In genomic region chr22:46097268-46097900, GRCh38 we compare ENCODE assay signal across 19 cellular contexts. TPM values are rescaled to one million over a fixed set of nuclear protein-coding genes. Genes with fewer than 3 reads are reported as not detected.
DNase-seq lines count a peak whose midpoint lies in the region; TF ChIP-seq lines count a peak whose summit lies in the region.
"Had no signal": no experiment of that assay in that cellular context is flagged by ENCODE, and none has a peak within 500 bp of the region (broad histone marks: within the 10 kb centered on the region; RNA-seq: fewer than 3 reads in every experiment).

No MANE protein-coding gene starts in this region.

- WGBS in GM23248 (ENCODE audit: low coverage in 1 of 2, low lambda C conversion rate in 2 of 2, missing lambda C conversion rate in 2 of 2), 2 experiments = 73 to 75% methylated on average over 11 to 13 of the region's 13 CpGs
- 90% methylated on average over 12 of the region's 13 CpGs for WGBS in mesenchymal stem cell

- H3K18ac ChIP-seq in mesenchymal stem cell (ENCODE audit: low read depth in 1 of 2, low read length in 2 of 2) = no peak overlapping the region

- peak overlapping the region; percentile 44 for H3K9ac ChIP-seq in GM23248
- peak overlapping the region; percentile 44 for H3K9ac ChIP-seq in mesenchymal stem cell (ENCODE audit: low read length)

- H3K36me3 ChIP-seq in GM23248 (ENCODE audit: low read depth) (peaks cover 27% of the 10 kb centered on the region), mesenchymal stem cell (ENCODE audit: control insufficient read depth in 1 of 2, insufficient read depth in 2 of 2, low read depth in 1 of 2, low read length in 2 of 2) (peaks cover 81% of the 10 kb centered on the region in 2 experiments)

- DNase-seq in GM23248 (no peak), mesenchymal stem cell (no peak), SKM-1 (lab: John Stamatoyannopoulos, UW; ENCODE audit: unreplicated experiment) (no peak)
- no peak for DNase-seq in activated CD4-positive, alpha-beta T cell treated with anti-CD3 and anti-CD28 coated beads for 4 hours
- no peak for DNase-seq in activated CD8-positive, alpha-beta memory T cell treated with anti-CD3 and anti-CD28 coated beads, Interleukin-2, amount 50 U/mL, for 48 hours
- DNase-seq in activated T-helper 2 cell treated with anti-CD3 and anti-CD28 coated beads, Interferon-gamma antibody, Interleukin-2, Interleukin-4, amounts not matched to agents 10 μg/mL and 5 μg/mL and 100 μg/mL, durations not matched to agents 14 hours and 24 hours and 36 hours (ENCODE audit: low spot score) = no peak
- DNase-seq: activated CD8-positive, alpha-beta T cell treated with anti-CD3 and anti-CD28 coated beads, Interleukin-2, amount 10 ng/mL, durations not matched to agents 7 days and 5 days; AML-193; amygdala; DMS 273 treated with DMSO at 0.1 percent for 48 hours; left ventricle myocardium superior; NCI-H2107; NCI-H526 treated with DMSO at 0.1 percent for 48 hours; PC-9; T-cell had no signal

- H3K27me3 ChIP-seq in GM23248 (replicated peaks; ENCODE audit: insufficient read depth) = no peaks in the 10 kb centered on the region
- H3K27me3 ChIP-seq in mesenchymal stem cell (ENCODE audit: control insufficient read depth in 1 of 2, insufficient read depth in 1 of 2, low read length in 2 of 2) = no peaks in the 10 kb centered on the region

- H4K8ac ChIP-seq in mesenchymal stem cell (ENCODE audit: low read length) = no peak overlapping the region

- H3K79me1 ChIP-seq in mesenchymal stem cell (replicated peaks; ENCODE audit: low read length, poor library complexity, severe bottlenecking) = peaks cover 42% of the 10 kb centered on the region

- peaks cover 100% of the 10 kb centered on the region for H3K79me2 ChIP-seq in GM23248 (ENCODE audit: insufficient read depth)

- no peak overlapping the region for H3K4ac ChIP-seq in mesenchymal stem cell (ENCODE audit: low read depth in 1 of 2, low read length in 2 of 2)

- no peak overlapping the region for H3K4me2 ChIP-seq in GM23248 (ENCODE audit: unreplicated experiment)
- no peak overlapping the region for H3K4me2 ChIP-seq in mesenchymal stem cell (ENCODE audit: low read length, poor library complexity, severe bottlenecking)
- H3K4me2 ChIP-seq: PC-9 had no signal

- H3F3A ChIP-seq in GM23248 (ENCODE audit: insufficient read depth) = peaks cover 76% of the 10 kb centered on the region

- H3K9me3 Mint-ChIP-seq in brain = no peaks in the 10 kb centered on the region
- H3K9me3 Mint-ChIP-seq in activated T-helper 2 cell treated with anti-CD3 and anti-CD28 coated beads, Interferon-gamma antibody, Interleukin-2, Interleukin-4, amounts not matched to agents 10 μg/mL and 5 μg/mL and 100 μg/mL, durations not matched to agents 14 hours and 24 hours and 36 hours = no peaks in the 10 kb centered on the region
- H3K9me3 Mint-ChIP-seq: activated T-helper 17 cell treated with anti-CD3 and anti-CD28 coated beads, Interleukin-2, amount 50 U/mL, for 72 hours; IgD-negative memory B cell; T-cell had no signal

- H3K27ac Mint-ChIP-seq in brain = peak overlapping the region in 3 of 5 experiments; percentile 22 to 81 (median 57)
- H3K27ac Mint-ChIP-seq in activated T-helper 2 cell treated with anti-CD3 and anti-CD28 coated beads, Interferon-gamma antibody, Interleukin-2, Interleukin-4, amounts not matched to agents 10 μg/mL and 5 μg/mL and 100 μg/mL, durations not matched to agents 14 hours and 24 hours and 36 hours = no peak overlapping the region
- H3K27ac Mint-ChIP-seq: activated CD8-positive, alpha-beta T cell treated with anti-CD3 and anti-CD28 coated beads, Interleukin-2, amount 10 ng/mL, durations not matched to agents 7 days and 5 days; activated T-helper 17 cell treated with anti-CD3 and anti-CD28 coated beads, Interleukin-2, amount 50 U/mL, for 72 hours; IgD-negative memory B cell had no signal

- no peak overlapping the region for H2BK5ac ChIP-seq in mesenchymal stem cell (ENCODE audit: low read depth, low read length, poor library complexity, severe bottlenecking)

- no peaks in the 10 kb centered on the region for H3K36me3 Mint-ChIP-seq in brain
- H3K36me3 Mint-ChIP-seq in activated T-helper 2 cell treated with anti-CD3 and anti-CD28 coated beads, Interferon-gamma antibody, Interleukin-2, Interleukin-4, amounts not matched to agents 10 μg/mL and 5 μg/mL and 100 μg/mL, durations not matched to agents 14 hours and 24 hours and 36 hours (ENCODE audit: low read depth) = no peaks in the 10 kb centered on the region
- H3K36me3 Mint-ChIP-seq: IgD-negative memory B cell, T-cell had no signal

- peaks cover 3% of the 10 kb centered on the region for H3K27me3 Mint-ChIP-seq in brain
- no peaks in the 10 kb centered on the region for H3K27me3 Mint-ChIP-seq in activated T-helper 2 cell treated with anti-CD3 and anti-CD28 coated beads, Interferon-gamma antibody, Interleukin-2, Interleukin-4, amounts not matched to agents 10 μg/mL and 5 μg/mL and 100 μg/mL, durations not matched to agents 14 hours and 24 hours and 36 hours (ENCODE audit: low read depth)
- H3K27me3 Mint-ChIP-seq: activated T-helper 17 cell treated with anti-CD3 and anti-CD28 coated beads, Interleukin-2, amount 50 U/mL, for 72 hours; IgD-negative memory B cell; T-cell had no signal

- intact Hi-C loops in activated T-helper 2 cell treated with anti-CD3 and anti-CD28 coated beads, Interferon-gamma antibody, Interleukin-2, Interleukin-4, amounts not matched to agents 10 μg/mL and 5 μg/mL and 100 μg/mL, durations not matched to agents 14 hours and 24 hours and 36 hours (cut with micrococcal nuclease) = no loop called here

- H3K9me3 ChIP-seq in GM23248 (ENCODE audit: low read depth) (no peaks in the 10 kb centered on the region), mesenchymal stem cell (ENCODE audit: control insufficient read depth, low read length) (no peaks in the 10 kb centered on the region)

- H4K20me1 ChIP-seq in GM23248 (ENCODE audit: insufficient read depth) = peaks cover 4% of the 10 kb centered on the region; the same call in 1 of the 2 replicates

- no peak overlapping the region for H4K91ac ChIP-seq in mesenchymal stem cell (ENCODE audit: low read length)

- no peak overlapping the region for H2AFZ ChIP-seq in GM23248
- H2AFZ ChIP-seq in mesenchymal stem cell (ENCODE audit: low read depth, low read length) = no peak overlapping the region
- H2AFZ ChIP-seq: PC-9 had no signal

- no peak overlapping the region for H3K14ac ChIP-seq in mesenchymal stem cell (ENCODE audit: low read length in 2 of 2)

- H2BK15ac ChIP-seq in mesenchymal stem cell (ENCODE audit: low read depth, poor library complexity, severe bottlenecking) = no peak overlapping the region

- in situ Hi-C loops in GM23248 (cut with MboI) = no loop called here

- H3K4me3 ChIP-seq in GM23248 (no peak overlapping the region), mesenchymal stem cell (ENCODE audit: insufficient read depth in 1 of 2, low read depth in 1 of 2, low read length in 2 of 2) (no peak overlapping the region)
- H3K4me3 ChIP-seq: PC-9 had no signal

- no peaks in the 10 kb centered on the region for H3K4me1 Mint-ChIP-seq in brain
- no peaks in the 10 kb centered on the region for H3K4me1 Mint-ChIP-seq in activated T-helper 2 cell treated with anti-CD3 and anti-CD28 coated beads, Interferon-gamma antibody, Interleukin-2, Interleukin-4, amounts not matched to agents 10 μg/mL and 5 μg/mL and 100 μg/mL, durations not matched to agents 14 hours and 24 hours and 36 hours (ENCODE audit: low read depth)
- H3K4me1 Mint-ChIP-seq: activated T-helper 17 cell treated with anti-CD3 and anti-CD28 coated beads, Interleukin-2, amount 50 U/mL, for 72 hours; IgD-negative memory B cell had no signal

- H2BK120ac ChIP-seq in mesenchymal stem cell (ENCODE audit: low read depth, low read length) = no peak overlapping the region

- no peak overlapping the region for H2BK12ac ChIP-seq in mesenchymal stem cell (ENCODE audit: low read length in 2 of 2)

- no peak overlapping the region for H2AK5ac ChIP-seq in mesenchymal stem cell (ENCODE audit: low read length, severe bottlenecking)

- H3K23ac ChIP-seq in mesenchymal stem cell (ENCODE audit: low read length in 2 of 2) = no peak overlapping the region

- peak overlapping the region; percentile 82 for H3K27ac ChIP-seq in GM23248
- no peak overlapping the region for H3K27ac ChIP-seq in mesenchymal stem cell (ENCODE audit: low read length, poor library complexity, severe bottlenecking)
- H3K27ac ChIP-seq in temporal lobe (ENCODE audit: low read depth, low read length) = peak overlapping the region; percentile 44
- H3K27ac ChIP-seq: PC-9 had no signal

- no peak overlapping the region for H3K4me3 Mint-ChIP-seq in brain
- H3K4me3 Mint-ChIP-seq in activated T-helper 2 cell treated with anti-CD3 and anti-CD28 coated beads, Interferon-gamma antibody, Interleukin-2, Interleukin-4, amounts not matched to agents 10 μg/mL and 5 μg/mL and 100 μg/mL, durations not matched to agents 14 hours and 24 hours and 36 hours (ENCODE audit: low read depth) = no peak overlapping the region
- H3K4me3 Mint-ChIP-seq: activated CD8-positive, alpha-beta T cell treated with anti-CD3 and anti-CD28 coated beads, Interleukin-2, amount 10 ng/mL, durations not matched to agents 7 days and 5 days; activated T-helper 17 cell treated with anti-CD3 and anti-CD28 coated beads, Interleukin-2, amount 50 U/mL, for 72 hours; IgD-negative memory B cell; T-cell had no signal

- no peaks in the 10 kb centered on the region for H3K9me2 ChIP-seq in GM23248 (ENCODE audit: insufficient read depth)

- H3K4me1 ChIP-seq in GM23248 (ENCODE audit: insufficient read depth) (peaks cover 43% of the 10 kb centered on the region), mesenchymal stem cell (ENCODE audit: control insufficient read depth, insufficient read depth, low read depth, low read length) (peaks cover 31% of the 10 kb centered on the region)

- no peak for TF ChIP-seq CTCF in brain (conservative IDR thresholded peaks at IDR 0.05)

RNA-seq across cellular contexts. Expression of gene PPARA, which starts 52.9 kb away (rescaled TPM):
- total RNA-seq in GM23248 (2014; rRNA removed; shearing (Covaris generic)) = 10.9 and 14.4 TPM in 2 replicates
- 8.4 and 8.7 TPM in 2 replicates for polyA plus RNA-seq in GM23248 (2016; fragmentation: Nextera tagmentation; extraction: Ambion mirVana)
- 8.4 TPM for polyA plus RNA-seq in brain (ENCODE audit: insufficient read depth, low read depth, low replicate concordance)
- 7.7 TPM for polyA plus RNA-seq in mesenchymal stem cell (2013, experiment 1 of 2)
- polyA plus RNA-seq in mesenchymal stem cell (2013, experiment 2 of 2) = 6.9 TPM
- 4.9 TPM for total RNA-seq in temporal lobe
- 14.0 and 14.5 TPM in 2 replicates for total RNA-seq in activated T-helper 2 cell treated with anti-CD3 and anti-CD28 coated beads, Interferon-gamma antibody, Interleukin-2, Interleukin-4, amounts not matched to agents 10 μg/mL and 5 μg/mL and 100 μg/mL, durations not matched to agents 14 hours and 24 hours and 36 hours
